Comparison of ENCODE assay signal across 22 cellular contexts in genomic region chr18:26981373-26982082, GRCh38.
DNase-seq lines count a peak whose midpoint lies in the region; TF ChIP-seq lines count a peak whose summit lies in the region.
"Had no signal": no experiment of that assay in that cellular context is flagged by ENCODE, and none has a peak within 500 bp of the region (broad histone marks: within the 10 kb centered on the region; RNA-seq: fewer than 3 reads in every experiment).

No MANE protein-coding gene starts in this region.

- BruUV-seq in OCI-LY7 (replicated peaks; lab: Mats Ljungman, UMichigan): no TSS peak

- H3K79me1 ChIP-seq in trophoblast cell (ENCODE audit: low read length): no peaks in the 10 kb centered on the region

- H4K20me1 ChIP-seq in SU-DHL-6 (ENCODE audit: low read depth, low read length): no peaks in the 10 kb centered on the region
- no peaks in the 10 kb centered on the region for H4K20me1 ChIP-seq in OCI-LY7 (ENCODE audit: insufficient read depth, low read length)

- no peak overlapping the region for H2BK12ac ChIP-seq in trophoblast cell (ENCODE audit: low read length)

- no CpG with 5 or more reads among the region's 6 CpGs for WGBS in trophoblast cell (ENCODE audit: extremely low coverage, insufficient coverage, insufficient read length)

- H4K91ac ChIP-seq in trophoblast cell (ENCODE audit: low read depth, low read length): no peak overlapping the region

- H3K23ac ChIP-seq in trophoblast cell (ENCODE audit: low read length): no peak overlapping the region

- no peak overlapping the region for H2BK120ac ChIP-seq in trophoblast cell (ENCODE audit: insufficient read depth, low read length, poor library complexity)

- POLR2A ChIA-PET in HEK293 (lab: Yijun Ruan, JAX): no interaction called here
- POLR2A ChIA-PET in OCI-LY7 (lab: Charles Lee): interaction anchor here (1.2 kb wide), 1 partner anchor 12 kb away, joined by 3 read pairs; no protein-coding TSS in a partner anchor

- H3K18ac ChIP-seq in trophoblast cell (ENCODE audit: low read length): no peak overlapping the region

- no peak overlapping the region for H3K4ac ChIP-seq in trophoblast cell (ENCODE audit: low read depth, low read length)

- no peaks in the 10 kb centered on the region for H3K4me1 ChIP-seq in HEK293 (ENCODE audit: control insufficient read depth, insufficient read depth, low read length)
- peaks cover 0 to 2% of the 10 kb centered on the region in 2 experiments for H3K4me1 ChIP-seq in trophoblast cell (ENCODE audit: control insufficient read depth in 1 of 2, insufficient read depth in 2 of 2, low read length in 2 of 2)
- peaks cover 32% of the 10 kb centered on the region for H3K4me1 ChIP-seq in OCI-LY7 (ENCODE audit: insufficient read depth, low read length, poor library complexity, severe bottlenecking)
- H3K4me1 ChIP-seq: lower lobe of right lung, tibial artery had no signal

- H3K4me2 ChIP-seq in SU-DHL-6 (ENCODE audit: low read depth, low read length, poor library complexity, severe bottlenecking): no peak overlapping the region
- no peak overlapping the region for H3K4me2 ChIP-seq in trophoblast cell (ENCODE audit: low read length)
- no peak overlapping the region for H3K4me2 ChIP-seq in OCI-LY7 (ENCODE audit: low read length)

- H3K79me2 ChIP-seq in SU-DHL-6 (ENCODE audit: insufficient read depth, low read length): no peaks in the 10 kb centered on the region
- no peaks in the 10 kb centered on the region for H3K79me2 ChIP-seq in trophoblast cell (ENCODE audit: control insufficient read depth, insufficient read depth, low read length, poor library complexity)
- no peaks in the 10 kb centered on the region for H3K79me2 ChIP-seq in OCI-LY7 (ENCODE audit: insufficient read depth, low read depth, low read length)

- TF ChIP-seq CTCF in HEK293 (tag by site-specific recombination; IDR thresholded peaks at IDR 0.05) (no peak), SU-DHL-6 (IDR thresholded peaks at IDR 0.05; ENCODE audit: insufficient read depth, low read length, poor library complexity, severe bottlenecking) (no peak), OCI-LY7 (conservative IDR thresholded peaks at IDR 0.05; ENCODE audit: low read length) (no peak)

- H3K4me3 ChIP-seq in HEK293 (ENCODE audit: low read depth, low read length) (no peak overlapping the region), SU-DHL-6 (ENCODE audit: insufficient read depth, low read length, poor library complexity, severe bottlenecking) (no peak overlapping the region), trophoblast cell (ENCODE audit: low read depth, low read length) (no peak overlapping the region), OCI-LY7 (ENCODE audit: low read depth, low read length, poor library complexity, severe bottlenecking) (no peak overlapping the region)
- H3K4me3 ChIP-seq: coronary artery, lower lobe of right lung, tibial artery had no signal

- peaks cover 30% of the 10 kb centered on the region for H3F3A ChIP-seq in SU-DHL-6 (ENCODE audit: insufficient read depth)

- H4K8ac ChIP-seq in trophoblast cell (ENCODE audit: low read depth, low read length): no peak overlapping the region

- H2AFZ ChIP-seq in SU-DHL-6 (ENCODE audit: low read depth, low read length, severe bottlenecking) (peak overlapping the region; percentile 18), trophoblast cell (ENCODE audit: insufficient read depth, low read length, poor library complexity) (no peak overlapping the region), OCI-LY7 (ENCODE audit: low read length) (no peak overlapping the region)

- no peaks in the 10 kb centered on the region for H3K36me3 ChIP-seq in HEK293 (ENCODE audit: control insufficient read depth in 2 of 2, insufficient read depth in 1 of 2, low read length in 2 of 2)
- peaks cover 19% of the 10 kb centered on the region for H3K36me3 ChIP-seq in SU-DHL-6 (ENCODE audit: low read length)
- no peaks in the 10 kb centered on the region for H3K36me3 ChIP-seq in trophoblast cell (ENCODE audit: control insufficient read depth in 1 of 2, insufficient read depth in 2 of 2, low read length in 2 of 2)
- no peaks in the 10 kb centered on the region for H3K36me3 ChIP-seq in OCI-LY7 (ENCODE audit: insufficient read depth, low read length)
- H3K36me3 ChIP-seq: lower lobe of right lung, tibial artery had no signal

- H3K9me3 ChIP-seq in HEK293 (ENCODE audit: control insufficient read depth, insufficient read depth, low read depth, low read length): no peaks in the 10 kb centered on the region
- peaks cover 15% of the 10 kb centered on the region; the same call in 1 of the 2 replicates for H3K9me3 ChIP-seq in SU-DHL-6 (ENCODE audit: insufficient read depth, low read length)
- no peaks in the 10 kb centered on the region for H3K9me3 ChIP-seq in trophoblast cell (ENCODE audit: insufficient read depth, low read depth, low read length)
- H3K9me3 ChIP-seq in OCI-LY7 (ENCODE audit: low read length): no peaks in the 10 kb centered on the region
- H3K9me3 ChIP-seq: lower lobe of right lung, tibial artery had no signal

- H2BK5ac ChIP-seq in trophoblast cell (ENCODE audit: low read depth, low read length, poor library complexity): no peak overlapping the region

- H3K27ac ChIP-seq in HEK293 (ENCODE audit: extremely low read depth, low read depth, low read length): no peak overlapping the region
- H3K27ac ChIP-seq in SU-DHL-6 (ENCODE audit: low read depth, low read length): no peak overlapping the region
- no peak overlapping the region for H3K27ac ChIP-seq in trophoblast cell (ENCODE audit: low read depth, low read length)
- H3K27ac ChIP-seq in OCI-LY7 (ENCODE audit: low read depth, low read length, poor library complexity, severe bottlenecking): no peak overlapping the region
- H3K27ac ChIP-seq: coronary artery, lower lobe of right lung, RWPE1, tibial artery had no signal

- intact Hi-C loops in OCI-LY7 (cut with micrococcal nuclease; ENCODE audit: unreplicated experiment): loop anchor here (10.0 kb wide), 1 partner anchor 597 kb away; no protein-coding TSS in a partner anchor

- CTCF ChIA-PET in HEK293 (lab: Yijun Ruan, JAX) (no interaction called here), OCI-LY7 (lab: Charles Lee; ENCODE audit: unreplicated experiment) (no interaction called here)

- no peak overlapping the region for H2AK5ac ChIP-seq in trophoblast cell (ENCODE audit: low read length)

- H3K27me3 ChIP-seq in SU-DHL-6 (ENCODE audit: low read length): no peaks in the 10 kb centered on the region
- no peaks in the 10 kb centered on the region for H3K27me3 ChIP-seq in trophoblast cell (ENCODE audit: insufficient read depth, low read length)
- H3K27me3 ChIP-seq: tibial artery had no signal

- peak; percentile 96 for DNase-seq in NCI-H146 (lab: John Stamatoyannopoulos, UW)
- peak; percentile 77 to 95 for DNase-seq in trophoblast cell
- DNase-seq in AG08395 (ENCODE audit: low spot score): no peak
- no peak for DNase-seq in ureter (ENCODE audit: low spot score)
- DNase-seq in OCI-LY7 (ENCODE audit: low spot score): no peak
- DNase-seq in DMS79 (lab: John Stamatoyannopoulos, UW): no peak
- DNase-seq: activated CD8-positive, alpha-beta T cell treated with anti-CD3 and anti-CD28 coated beads for 36 hours; activated gamma-delta T cell; activated T-cell treated with anti-CD3 and anti-CD28 coated beads for 4 hours; GOT3; kidney; lower lobe of right lung; NCI-H1436 treated with DMSO at 0.1 percent for 48 hours; NCI-H2227 treated with DMSO at 0.1 percent for 48 hours; nucleus accumbens; stimulated activated CD4-positive, alpha-beta T cell treated with anti-CD3 and anti-CD28 coated beads, Interleukin-4, amount 100 ng/mL, for 24 hours; SW 1271; tibial artery had no signal

- H4K12ac ChIP-seq in trophoblast cell (ENCODE audit: low read depth, low read length): no peak overlapping the region

- no peak overlapping the region for H3K9ac ChIP-seq in SU-DHL-6 (ENCODE audit: low read length)
- H3K9ac ChIP-seq in trophoblast cell (ENCODE audit: low read length): no peak overlapping the region

- H3K14ac ChIP-seq in trophoblast cell (ENCODE audit: low read length): no peak overlapping the region

- H3K9me2 ChIP-seq in SU-DHL-6 (replicated peaks; ENCODE audit: insufficient read depth, low read length) (no peaks in the 10 kb centered on the region), OCI-LY7 (ENCODE audit: insufficient read depth, low read length) (no peaks in the 10 kb centered on the region)

TF ChIP-seq in HEK293, 187 proteins besides CTCF, POLR2A, EP300 and RAD21:
- no peak for TF ChIP-seq ZNF324 (tag by site-specific recombination; IDR thresholded peaks at IDR 0.05)
- 0 out of 2 replicates have a peak, but pooled peaks have one; percentile 35 for TF ChIP-seq SP7 (tag by site-specific recombination; IDR thresholded peaks at IDR 0.05)
- TF ChIP-seq TRIM28 (IDR thresholded peaks at IDR 0.05; ENCODE audit: borderline replicate concordance, low read length): peak; percentile 52; the same call in 1 of the 2 replicates
- no peak for TF ChIP-seq ZNF514 (tag by site-specific recombination; IDR thresholded peaks at IDR 0.05)

Comparison
In these comparisons a context has a peak if more than half of its experiments do, and no peak if none do; other contexts are left out.
1. DNase-seq: peak in NCI-H146 (single experiment) and trophoblast cell (2 of 2); none in AG08395 (single experiment), ureter (single experiment), OCI-LY7 (single experiment) and DMS79 (single experiment).